Comparison of ENCODE assay signal across 23 cellular contexts in the genomic region with DNA sequence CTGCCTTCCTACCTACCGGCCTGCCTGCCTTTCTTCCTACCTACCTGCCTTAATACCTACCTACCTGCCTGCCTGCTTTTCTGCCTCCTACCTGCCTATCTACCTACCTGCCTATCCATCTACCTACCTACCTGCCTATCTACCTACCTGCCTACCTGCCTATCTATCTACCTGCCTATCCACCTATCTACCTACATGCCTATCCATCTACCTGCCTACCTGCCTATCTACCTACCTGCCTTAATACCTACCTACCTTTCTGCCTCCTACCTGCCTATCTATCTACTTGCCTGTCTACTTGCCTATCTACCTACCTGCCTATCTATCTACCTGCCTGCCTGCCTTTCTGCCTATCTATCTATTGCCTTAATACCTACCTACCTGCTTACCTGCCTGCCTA.
"Had no signal": no experiment of that assay in that cellular context is flagged by ENCODE, and none has a peak within 500 bp of the region (broad histone marks: within the 10 kb centered on the region; RNA-seq: fewer than 3 reads in every experiment).

No MANE protein-coding gene starts in this region.

- H3K27ac ChIP-seq: HL-60, KMS-11, SJSA1, SK-N-MC had no signal

- H3K36me3 ChIP-seq: SJSA1 had no signal

- H3K4me1 ChIP-seq: SJSA1 had no signal

- DNase-seq: IMR-90, Kasumi-1, MM.1S, NCI-H1092 treated with DMSO at 0.1 percent for 48 hours, NCI-H1436, NCI-H187, NCI-H2029, NCI-H2081 treated with DMSO at 0.1 percent for 48 hours, NCI-H2171, NCI-H226, NCI-H446, NCI-H510A, NCI-H524 treated with DMSO at 0.1 percent for 48 hours, NCI-H69, NCI-H774, Right ventricle myocardium superior, RPMI8226, SIG-M5 had no signal

- H3K4me2 ChIP-seq: KMS-11 had no signal

- H3K9ac ChIP-seq: KMS-11 had no signal

- H3K4me3 ChIP-seq: SJSA1, SK-N-MC had no signal

- H3K9me3 ChIP-seq: SJSA1 had no signal

- FAIRE-seq: RCC 7860 had no signal
